ENCODE assay signal across 8 cellular contexts in the genomic region with DNA sequence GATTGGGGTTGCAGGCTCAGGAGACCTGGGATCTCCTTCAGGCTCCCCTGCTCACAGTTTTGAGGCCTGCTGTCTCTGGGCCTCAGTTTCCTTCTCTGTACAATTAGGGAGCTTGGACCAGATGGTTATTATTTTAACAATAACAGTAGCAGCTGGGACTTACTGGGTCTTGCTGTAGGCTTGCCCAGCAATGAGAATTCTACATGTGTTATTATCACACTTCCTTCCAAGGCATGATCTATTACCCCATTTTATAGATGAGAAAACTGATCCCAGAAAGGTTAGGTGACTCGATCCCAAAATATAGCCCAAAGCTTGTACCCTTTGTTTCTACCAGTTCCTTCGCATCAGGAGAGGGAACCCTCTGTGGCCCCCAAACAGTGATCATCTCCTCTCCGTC.
"Had no signal": no experiment of that assay in that cellular context is flagged by ENCODE, and none has a peak within 500 bp of the region (broad histone marks: within the 10 kb centered on the region; RNA-seq: fewer than 3 reads in every experiment).

No MANE protein-coding gene starts in this region.

- H3K4me1 Mint-ChIP-seq: IgD-negative memory B cell had no signal

- DNase-seq: H9, HCEC 1CT, KG1 had no signal

- FAIRE-seq: H1, H54, HTR-8/SVneo had no signal

- H3K27ac Mint-ChIP-seq: GM23338, H9, IgD-negative memory B cell had no signal

- H3K9me3 Mint-ChIP-seq: GM23338, H9, IgD-negative memory B cell had no signal

- H3K4me2 ChIP-seq: GM23338 had no signal

- H3K36me3 Mint-ChIP-seq: IgD-negative memory B cell had no signal

- H3K4me3 Mint-ChIP-seq: GM23338, H9, IgD-negative memory B cell had no signal

- H3K4me3 ChIP-seq: GM23338 had no signal

- H2AFZ ChIP-seq: GM23338 had no signal
